In the genomic region with DNA sequence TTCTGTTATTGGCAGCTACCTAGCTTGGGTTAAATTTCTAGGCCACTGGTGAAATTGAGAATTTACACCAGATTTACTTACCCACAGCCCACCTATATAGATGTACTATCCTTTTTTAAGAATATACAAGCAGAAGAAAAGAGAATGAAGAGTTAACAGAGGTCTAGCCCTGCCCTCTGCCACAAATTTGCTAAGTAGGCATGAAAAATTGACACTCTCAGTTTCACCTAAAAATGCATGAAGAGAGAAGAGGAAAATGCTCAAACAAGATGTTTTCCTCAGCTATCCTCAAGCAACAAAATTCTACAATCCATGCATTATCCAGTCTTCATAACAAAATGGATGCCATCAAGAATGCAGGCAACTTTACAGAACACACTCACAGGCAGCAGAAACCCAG, we compare ENCODE assay signal across 33 cellular contexts. TPM values are rescaled to one million over a fixed set of nuclear protein-coding genes. Genes with fewer than 3 reads are reported as not detected.
"Had no signal": no experiment of that assay in that cellular context is flagged by ENCODE, and none has a peak within 500 bp of the region (broad histone marks: within the 10 kb centered on the region; RNA-seq: fewer than 3 reads in every experiment).

No MANE protein-coding gene starts in this region.

- ATAC-seq: activated CD4-positive, alpha-beta T cell treated with anti-CD3 and anti-CD28 coated beads for 36 hours; activated CD8-positive, alpha-beta memory T cell treated with anti-CD3 and anti-CD28 coated beads, Interleukin-2, amount 10 ng/mL, durations not matched to agents 7 days and 5 days; activated CD8-positive, alpha-beta T cell treated with anti-CD3 and anti-CD28 coated beads, Interleukin-2, amount 10 ng/mL, durations not matched to agents 7 days and 5 days; activated naive CD8-positive, alpha-beta T cell treated with anti-CD3 and anti-CD28 coated beads, Interleukin-2, amount 50 U/mL, for 24 hours; body of pancreas; gastroesophageal sphincter had no signal

- H3K4me3 ChIP-seq: adrenal gland, body of pancreas, colonic mucosa, esophagus squamous epithelium, gastroesophageal sphincter had no signal

- H3K4me1 ChIP-seq: adrenal gland, colonic mucosa, esophagus squamous epithelium, gastroesophageal sphincter had no signal

- H3K27ac ChIP-seq: adrenal gland, body of pancreas, colonic mucosa, epithelial cell of prostate, esophagus squamous epithelium, gastroesophageal sphincter had no signal

- H3K27me3 ChIP-seq: adrenal gland, body of pancreas, colonic mucosa, esophagus squamous epithelium, gastroesophageal sphincter had no signal

- DNase-seq: activated CD4-positive, alpha-beta memory T cell treated with anti-CD3 and anti-CD28 coated beads for 36 hours; activated CD4-positive, alpha-beta T cell treated with anti-CD3 and anti-CD28 coated beads for 36 hours; activated CD4-positive, alpha-beta T cell treated with anti-CD3 and anti-CD28 coated beads, Interleukin-2, amount 10 ng/mL, durations not matched to agents 24 days and 14 days; activated CD4-positive, CD25-positive, alpha-beta regulatory T cell; activated CD4-positive, CD25-positive, alpha-beta regulatory T cell treated with anti-CD3 and anti-CD28 coated beads, Interleukin-2, amount 50 U/mL, for 72 hours; activated CD8-positive, alpha-beta memory T cell treated with anti-CD3 and anti-CD28 coated beads, Interleukin-2, amount 10 ng/mL, durations not matched to agents 7 days and 5 days; activated CD8-positive, alpha-beta memory T cell treated with anti-CD3 and anti-CD28 coated beads, Interleukin-2, amount 50 U/mL, for 4 hours; activated CD8-positive, alpha-beta T cell treated with anti-CD3 and anti-CD28 coated beads, Interleukin-2, amount 10 ng/mL, durations not matched to agents 7 days and 5 days; activated effector memory CD4-positive, alpha-beta T cell treated with anti-CD3 and anti-CD28 coated beads, Interleukin-2, amount 50 U/mL, for 16 hours; activated naive CD4-positive, alpha-beta T cell treated with anti-CD3 and anti-CD28 coated beads for 36 hours; activated naive CD8-positive, alpha-beta T cell treated with anti-CD3 and anti-CD28 coated beads for 36 hours; activated naive CD8-positive, alpha-beta T cell treated with anti-CD3 and anti-CD28 coated beads, Interleukin-2, amount 50 U/mL, for 24 hours; activated T-cell treated with anti-CD3 and anti-CD28 coated beads, Interleukin-2, amount 50 U/mL, for 1 hour; activated T-cell treated with anti-CD3 and anti-CD28 coated beads, Interleukin-2, amount 50 U/mL, for 48 hours; adrenal gland; amygdala; aorta; body of pancreas; central memory CD4-positive, alpha-beta T cell; cerebellar nuclear complex; colonic mucosa; effector CD8-positive, alpha-beta T cell; esophagus squamous epithelium; foreskin melanocyte; T-helper 2 cell had no signal

- H3K36me3 ChIP-seq: adrenal gland, colonic mucosa, esophagus squamous epithelium, gastroesophageal sphincter had no signal

- H3K9me3 ChIP-seq: adrenal gland, body of pancreas, colonic mucosa, esophagus squamous epithelium, gastroesophageal sphincter had no signal

RNA-seq across cellular contexts. Expression of gene RNF148, which starts 24.6 kb away (rescaled TPM):
- total RNA-seq: activated CD4-positive, alpha-beta memory T cell treated with anti-CD3 and anti-CD28 coated beads for 36 hours; activated CD4-positive, alpha-beta T cell treated with anti-CD3 and anti-CD28 coated beads for 36 hours; activated CD4-positive, alpha-beta T cell treated with anti-CD3 and anti-CD28 coated beads, Interleukin-2, amount 10 ng/mL, durations not matched to agents 24 days and 14 days; activated CD8-positive, alpha-beta memory T cell treated with anti-CD3 and anti-CD28 coated beads for 36 hours; activated CD8-positive, alpha-beta memory T cell treated with anti-CD3 and anti-CD28 coated beads, Interleukin-2, amount 10 ng/mL, durations not matched to agents 7 days and 5 days; activated CD8-positive, alpha-beta T cell treated with anti-CD3 and anti-CD28 coated beads, Interleukin-2, amount 10 ng/mL, durations not matched to agents 7 days and 5 days; activated naive CD4-positive, alpha-beta T cell treated with anti-CD3 and anti-CD28 coated beads for 36 hours; activated naive CD8-positive, alpha-beta T cell treated with anti-CD3 and anti-CD28 coated beads for 36 hours; activated T-helper 1 cell treated with anti-CD3 and anti-CD28 coated beads, Interleukin-12 subunit alpha, Interleukin-12 subunit beta, Interleukin-2, Interleukin-4 antibody, amounts not matched to agents 30 ng/mL and 10 ng/mL and 1 ng/mL, durations not matched to agents 14 hours and 24 hours and 36 hours; activated T-helper 2 cell treated with anti-CD3 and anti-CD28 coated beads, Interferon-gamma antibody, Interleukin-2, Interleukin-4, amounts not matched to agents 10 μg/mL and 5 μg/mL and 100 μg/mL, durations not matched to agents 14 hours and 24 hours and 36 hours; T-helper 1 cell treated with Interleukin-12 subunit alpha and Interleukin-12 subunit beta and Interleukin-4 antibody, amounts not matched to agents 30 ng/mL and 1 ng/mL, for 36 hours had no signal
- polyA plus RNA-seq: aorta had no signal

RNA-seq across cellular contexts. Expression of gene RNF133, which starts 28.4 kb away (rescaled TPM):
- total RNA-seq: activated CD4-positive, alpha-beta memory T cell treated with anti-CD3 and anti-CD28 coated beads for 36 hours; activated CD4-positive, alpha-beta T cell treated with anti-CD3 and anti-CD28 coated beads for 36 hours; activated CD4-positive, alpha-beta T cell treated with anti-CD3 and anti-CD28 coated beads, Interleukin-2, amount 10 ng/mL, durations not matched to agents 24 days and 14 days; activated CD8-positive, alpha-beta memory T cell treated with anti-CD3 and anti-CD28 coated beads for 36 hours; activated CD8-positive, alpha-beta memory T cell treated with anti-CD3 and anti-CD28 coated beads, Interleukin-2, amount 10 ng/mL, durations not matched to agents 7 days and 5 days; activated CD8-positive, alpha-beta T cell treated with anti-CD3 and anti-CD28 coated beads, Interleukin-2, amount 10 ng/mL, durations not matched to agents 7 days and 5 days; activated naive CD4-positive, alpha-beta T cell treated with anti-CD3 and anti-CD28 coated beads for 36 hours; activated naive CD8-positive, alpha-beta T cell treated with anti-CD3 and anti-CD28 coated beads for 36 hours; activated T-helper 1 cell treated with anti-CD3 and anti-CD28 coated beads, Interleukin-12 subunit alpha, Interleukin-12 subunit beta, Interleukin-2, Interleukin-4 antibody, amounts not matched to agents 30 ng/mL and 10 ng/mL and 1 ng/mL, durations not matched to agents 14 hours and 24 hours and 36 hours; activated T-helper 2 cell treated with anti-CD3 and anti-CD28 coated beads, Interferon-gamma antibody, Interleukin-2, Interleukin-4, amounts not matched to agents 10 μg/mL and 5 μg/mL and 100 μg/mL, durations not matched to agents 14 hours and 24 hours and 36 hours; T-helper 1 cell treated with Interleukin-12 subunit alpha and Interleukin-12 subunit beta and Interleukin-4 antibody, amounts not matched to agents 30 ng/mL and 1 ng/mL, for 36 hours had no signal
- polyA plus RNA-seq: endothelial cell of umbilical vein, esophagus had no signal
